ENCODE assay signal across 1 cellular context in the genomic region with DNA sequence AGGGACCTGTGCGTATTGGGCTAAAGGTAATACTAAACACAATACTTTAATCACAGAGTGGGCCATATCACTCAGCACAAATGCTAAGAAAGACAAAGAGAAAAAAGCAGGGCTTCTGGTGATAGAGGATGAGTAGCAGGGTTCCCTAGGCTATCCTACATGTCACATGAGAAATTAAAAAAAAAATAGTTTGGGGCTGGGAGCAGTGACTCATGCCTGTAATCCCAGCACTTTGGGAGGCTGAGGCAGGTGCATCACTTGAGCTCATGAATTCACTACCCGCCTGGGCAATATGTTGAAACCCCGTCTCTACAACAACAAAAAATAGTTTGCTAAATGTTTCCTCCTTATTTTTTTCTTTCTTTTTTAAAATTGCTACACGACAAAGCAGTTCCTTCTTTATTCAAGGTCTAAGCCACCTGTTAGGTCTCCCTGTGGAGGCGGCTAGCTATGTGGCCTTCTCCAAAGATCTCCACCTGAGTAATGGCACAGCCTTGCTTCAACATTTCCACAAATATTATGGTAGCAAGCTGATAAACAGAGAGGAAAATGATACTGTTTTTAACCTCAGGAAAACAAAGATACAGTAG.
TF ChIP-seq lines count a peak whose summit lies in the region.

No MANE protein-coding gene starts in this region.

TF ChIP-seq in liver, 16 proteins besides CTCF, POLR2A, EP300 and RAD21 (continued from another document):
- TF ChIP-seq, protein P1, sequence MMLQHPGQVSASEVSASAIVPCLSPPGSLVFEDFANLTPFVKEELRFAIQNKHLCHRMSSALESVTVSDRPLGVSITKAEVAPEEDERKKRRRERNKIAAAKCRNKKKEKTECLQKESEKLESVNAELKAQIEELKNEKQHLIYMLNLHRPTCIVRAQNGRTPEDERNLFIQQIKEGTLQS (IDR thresholded peaks at IDR 0.05) = no peak
- TF ChIP-seq FOXA1 (IDR thresholded peaks at IDR 0.05) (no peak), JUND (IDR thresholded peaks at IDR 0.05) (no peak)
